2 cellular contexts compared by ENCODE assay signal in genomic region chr10:71265618-71266146, GRCh38.
TF ChIP-seq lines count a peak whose summit lies in the region.

No MANE protein-coding gene starts in this region.

TF ChIP-seq in HepG2, 621 proteins besides CTCF, POLR2A, EP300 and RAD21:
- TF ChIP-seq ZGPAT (CRISPR knock-in tag; IDR thresholded peaks at IDR 0.05), result no peak
- no peak for TF ChIP-seq HIVEP1 (CRISPR knock-in tag; IDR thresholded peaks at IDR 0.05)
- no peak for TF ChIP-seq ZNF577 (CRISPR knock-in tag; IDR thresholded peaks at IDR 0.05; ENCODE audit: borderline replicate concordance, low read depth)
- no peak for TF ChIP-seq ZNF839 (CRISPR knock-in tag; IDR thresholded peaks at IDR 0.05; ENCODE audit: borderline replicate concordance)
- no peak for TF ChIP-seq ZNF138 (CRISPR knock-in tag; IDR thresholded peaks at IDR 0.05; ENCODE audit: low read depth)
- TF ChIP-seq ZNF512 (CRISPR knock-in tag; IDR thresholded peaks at IDR 0.05), result no peak
- TF ChIP-seq MXD1 (CRISPR knock-in tag; IDR thresholded peaks at IDR 0.05), result no peak
- no peak for TF ChIP-seq NR1H2 (CRISPR knock-in tag; IDR thresholded peaks at IDR 0.05; ENCODE audit: borderline replicate concordance, low read depth)
- TF ChIP-seq ZFY (CRISPR knock-in tag; IDR thresholded peaks at IDR 0.05), result no peak
- TF ChIP-seq SAP130 (CRISPR knock-in tag; IDR thresholded peaks at IDR 0.05; ENCODE audit: low read depth), result no peak
- no peak for TF ChIP-seq FOSL1 (CRISPR knock-in tag; IDR thresholded peaks at IDR 0.05; ENCODE audit: borderline replicate concordance)
- no peak for TF ChIP-seq TRIM24 (CRISPR knock-in tag; IDR thresholded peaks at IDR 0.05)
- TF ChIP-seq YY1 (IDR thresholded peaks at IDR 0.05; ENCODE audit: insufficient read depth, insufficient replicate concordance, low read depth, low read length), result no peak
- no peak for TF ChIP-seq U2AF1 (optimal IDR thresholded peaks at IDR 0.05; ENCODE audit: low read depth, low read length)

TF ChIP-seq in H1, 55 proteins besides CTCF, POLR2A, EP300 and RAD21:
- TF ChIP-seq MAFK (IDR thresholded peaks at IDR 0.05; ENCODE audit: low read depth, low read length) (no peak), MAX (IDR thresholded peaks at IDR 0.05) (peak; percentile 60; the same call in 1 of the 2 replicates), E2F6 (IDR thresholded peaks at IDR 0.05) (0 out of 2 replicates have a peak, but pooled peaks have one; percentile 30), TBP (IDR thresholded peaks at IDR 0.05; ENCODE audit: low read depth, low read length) (no peak)
